11 cellular contexts compared by ENCODE assay signal in genomic region chr14:69572634-69573135, GRCh38. TPM values are rescaled to one million over a fixed set of nuclear protein-coding genes. Genes with fewer than 3 reads are reported as not detected.
DNase-seq lines count a peak whose midpoint lies in the region; FAIRE-seq lines count a peak whose summit lies in the region.
"Had no signal": no experiment of that assay in that cellular context is flagged by ENCODE, and none has a peak within 500 bp of the region (broad histone marks: within the 10 kb centered on the region; RNA-seq: fewer than 3 reads in every experiment).

No MANE protein-coding gene starts in this region.

- peak; percentile 58 for DNase-seq in COLO668 (lab: John Stamatoyannopoulos, UW; ENCODE audit: unreplicated experiment)
- DNase-seq in HTR-8/SVneo (ENCODE audit: insufficient read length, low spot score) = no peak
- DNase-seq in RKO (ENCODE audit: low spot score) = no peak
- DNase-seq in activated CD4-positive, CD25-positive, alpha-beta regulatory T cell (lab: John Stamatoyannopoulos, UW) = no peak
- DNase-seq: hippocampal formation; naive thymus-derived CD8-positive, alpha-beta T cell; NCI-H69 had no signal

- peak overlapping the region; percentile 37; the same call in 1 of the 2 replicates for H3K4me3 ChIP-seq in HUES64 (ENCODE audit: low read length)
- peak overlapping the region; percentile 38 to 40 for H3K4me3 ChIP-seq in esophagus (ENCODE audit: low read depth in 1 of 2, low read length in 2 of 2)
- peak overlapping the region in 6 of 7 experiments; percentile 6 to 43 (median 30) for H3K4me3 ChIP-seq in skin epidermis

- 92% methylated on average over 66 of the region's 66 CpGs for WGBS in HUES64
- 41 to 44% methylated on average over 45 to 66 of the region's 66 CpGs for WGBS in esophagus, 2 donors

- H3K36me3 ChIP-seq in HUES64 (ENCODE audit: insufficient read depth, low read length) (no peaks in the 10 kb centered on the region), esophagus (ENCODE audit: control insufficient read depth in 2 of 2, insufficient read depth in 2 of 2, low read length in 1 of 2) (no peaks in the 10 kb centered on the region)

- H3K27me3 ChIP-seq in HUES64 (ENCODE audit: insufficient read depth, low read length) = peaks cover 78% of the 10 kb centered on the region
- peaks cover 0 to 25% of the 10 kb centered on the region in 2 donors for H3K27me3 ChIP-seq in esophagus (ENCODE audit: control insufficient read depth in 1 of 2, insufficient read depth in 2 of 2, low read length in 2 of 2)

- H3K9ac ChIP-seq in HUES64 (ENCODE audit: low read depth, low read length) = no peak overlapping the region

- H3K9me3 ChIP-seq in HUES64 (ENCODE audit: insufficient read depth, low read depth, low read length) (peaks cover 7% of the 10 kb centered on the region; the same call in 1 of the 2 replicates), esophagus (ENCODE audit: control insufficient read depth in 2 of 2, insufficient read depth in 1 of 2, low read depth in 1 of 2, low read length in 1 of 2) (peaks cover 0 to 8% of the 10 kb centered on the region in 2 donors)

- H3K4me1 ChIP-seq in HUES64 (ENCODE audit: insufficient read depth, low read length) (0 out of 2 replicates have a peak, but pooled peaks cover 3% of the 10 kb centered on the region), esophagus (ENCODE audit: control insufficient read depth in 2 of 2, insufficient read depth in 2 of 2, low read length in 1 of 2) (peaks cover 12 to 23% of the 10 kb centered on the region in 2 donors)

- no peak overlapping the region for H3K27ac ChIP-seq in HUES64 (ENCODE audit: low read depth, low read length)
- H3K27ac ChIP-seq in esophagus (ENCODE audit: low read depth in 2 of 2, low read length in 1 of 2) = no peak overlapping the region
- H3K27ac ChIP-seq in skin epidermis = no peak overlapping the region

- FAIRE-seq in HTR-8/SVneo (lab: Jason Lieb, UNC) = no peak
- FAIRE-seq: colon had no signal

RNA-seq across cellular contexts. Expression of gene CCDC177, which starts 2.0 kb away (rescaled TPM):
- 0.95 TPM for polyA plus RNA-seq in HUES64 (2013, experiment 1 of 2)
- 1.0 TPM for polyA plus RNA-seq in HUES64 (2013, experiment 2 of 2)
- under 1 TPM; 0.01 to 0.04 TPM for polyA plus RNA-seq in esophagus
- polyA plus RNA-seq: naive thymus-derived CD8-positive, alpha-beta T cell had no signal

RNA-seq across cellular contexts. Expression of gene SUSD6, which starts 38.7 kb away (rescaled TPM):
- 3.4 TPM for polyA plus RNA-seq in HUES64 (2013, experiment 1 of 2)
- polyA plus RNA-seq in HUES64 (2013, experiment 2 of 2) = 3.4 TPM
- 10 to 100 TPM; 16.2 to 30.3 TPM for polyA plus RNA-seq in esophagus
